1 cellular context compared by ENCODE assay signal in the genomic region with DNA sequence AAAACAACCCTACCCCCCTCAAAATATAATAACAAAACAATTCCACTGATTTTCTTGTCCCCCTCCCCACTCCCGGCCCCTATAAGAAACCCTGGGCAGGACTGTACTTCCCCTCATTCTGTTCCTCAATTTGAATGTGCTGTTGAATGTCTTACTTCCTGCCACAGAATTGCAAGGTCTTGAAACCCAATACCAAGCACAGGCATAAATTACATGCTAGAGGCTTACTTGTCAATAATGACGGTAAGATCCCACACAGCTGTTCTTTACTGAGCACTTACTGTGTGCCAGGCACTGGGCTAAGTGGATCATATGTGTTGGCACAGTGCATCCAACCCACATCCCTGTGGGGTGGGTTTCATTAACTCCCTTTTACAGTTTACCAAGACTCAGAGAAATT.
TF ChIP-seq lines count a peak whose summit lies in the region.

No MANE protein-coding gene starts in this region.

TF ChIP-seq in WTC11, 78 proteins besides CTCF, POLR2A, EP300 and RAD21 (continued from another document):
- TF ChIP-seq ELF4 (CRISPR knock-in tag; IDR thresholded peaks at IDR 0.05; ENCODE audit: low read depth) (no peak), NFATC4 (CRISPR knock-in tag; IDR thresholded peaks at IDR 0.05) (no peak), SMAD4 (CRISPR knock-in tag; IDR thresholded peaks at IDR 0.05) (no peak)
TF ChIP-seq in WTC11: peak in this region for 0.
